Comparison of ENCODE assay signal across 7 cellular contexts in genomic region chr5:71563161-71563560, GRCh38.
"Had no signal": no experiment of that assay in that cellular context is flagged by ENCODE, and none has a peak within 500 bp of the region (broad histone marks: within the 10 kb centered on the region; RNA-seq: fewer than 3 reads in every experiment).

No MANE protein-coding gene starts in this region.

- H3K9me3 Mint-ChIP-seq: IgD-negative memory B cell had no signal

- FAIRE-seq: HepG2, HTR-8/SVneo had no signal

- H3K27ac ChIP-seq: HL-60 had no signal

- H3K4me1 Mint-ChIP-seq: IgD-negative memory B cell had no signal

- ATAC-seq: HepG2 had no signal

- H3K4me3 Mint-ChIP-seq: IgD-negative memory B cell had no signal

- H3K27me3 Mint-ChIP-seq: IgD-negative memory B cell had no signal

- DNase-seq: IMR-90, KBM-7, KG1 had no signal
